In the genomic region with DNA sequence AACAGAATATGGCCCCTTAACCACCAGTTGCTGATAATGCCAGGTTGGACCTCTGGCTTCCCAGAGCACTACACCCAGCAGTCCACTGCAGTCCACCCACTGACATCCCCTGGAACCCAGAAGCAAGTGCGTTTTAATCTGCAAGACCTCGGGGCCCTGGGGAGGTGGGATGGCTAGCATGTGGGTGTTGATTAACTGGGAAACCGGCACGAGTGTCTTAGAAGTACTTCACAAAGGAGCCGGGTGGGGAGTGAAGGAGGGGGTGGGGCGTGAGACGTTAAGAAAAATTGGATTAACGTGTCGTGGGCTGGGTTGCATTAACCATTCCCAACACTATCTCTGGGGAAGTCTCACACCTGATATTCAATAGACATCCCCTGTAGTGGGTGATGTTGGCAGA, we compare ENCODE assay signal across 10 cellular contexts. TPM values are rescaled to one million over a fixed set of nuclear protein-coding genes. Genes with fewer than 3 reads are reported as not detected.
DNase-seq lines count a peak whose midpoint lies in the region; ATAC-seq and TF ChIP-seq lines count a peak whose summit lies in the region.
"Had no signal": no experiment of that assay in that cellular context is flagged by ENCODE, and none has a peak within 500 bp of the region (broad histone marks: within the 10 kb centered on the region; RNA-seq: fewer than 3 reads in every experiment).

No MANE protein-coding gene starts in this region.

- H3K4me3 Mint-ChIP-seq in natural killer cell treated with Interleukin-12 subunit alpha and Interleukin-12 subunit beta and Interleukin-15 and Interleukin-18, amount 100 ng/mL, for 72 hours: peak overlapping the region; percentile 76

- H3K4me1 ChIP-seq in BE2C: no peaks in the 10 kb centered on the region
- peaks cover 31% of the 10 kb centered on the region for H3K4me1 ChIP-seq in Karpas-422 (ENCODE audit: low read length)
- peaks cover 5 to 7% of the 10 kb centered on the region in 2 donors for H3K4me1 ChIP-seq in breast epithelium

- peaks cover 5% of the 10 kb centered on the region; the same call in 1 of the 2 replicates for H4K20me1 ChIP-seq in Karpas-422 (ENCODE audit: insufficient read depth, low read depth, low read length)

- H3K27ac Mint-ChIP-seq in natural killer cell treated with Interleukin-12 subunit alpha and Interleukin-12 subunit beta and Interleukin-15 and Interleukin-18, amount 100 ng/mL, for 72 hours: no peak overlapping the region

- H3K4me3 ChIP-seq in BE2C (ENCODE audit: low read depth, low read length) (peak overlapping the region; percentile 64), Karpas-422 (ENCODE audit: low read length) (peak overlapping the region; percentile 87; the same call in 1 of the 2 replicates), breast epithelium (peak overlapping the region in 2 of 3 donors; percentile 71 to 99)

- no peaks in the 10 kb centered on the region for H3K9me2 ChIP-seq in Karpas-422 (replicated peaks; ENCODE audit: insufficient read depth, low read length)

- TF ChIP-seq POLR2A in breast epithelium (IDR thresholded peaks at IDR 0.05): no peak

- H3K9me3 ChIP-seq in BE2C (no peaks in the 10 kb centered on the region), Karpas-422 (ENCODE audit: low read length) (no peaks in the 10 kb centered on the region), breast epithelium (no peaks in the 10 kb centered on the region)

- H3K4me2 ChIP-seq in Karpas-422 (ENCODE audit: low read depth, low read length, poor library complexity, severe bottlenecking): peak overlapping the region; percentile 99

- no peaks in the 10 kb centered on the region for H3K27me3 Mint-ChIP-seq in natural killer cell treated with Interleukin-12 subunit alpha and Interleukin-12 subunit beta and Interleukin-15 and Interleukin-18, amount 100 ng/mL, for 72 hours

- H3K9me3 Mint-ChIP-seq in natural killer cell treated with Interleukin-12 subunit alpha and Interleukin-12 subunit beta and Interleukin-15 and Interleukin-18, amount 100 ng/mL, for 72 hours: no peaks in the 10 kb centered on the region

- peaks cover 15 to 16% of the 10 kb centered on the region in 2 donors for H3K4me1 Mint-ChIP-seq in natural killer cell treated with Interleukin-12 subunit alpha and Interleukin-12 subunit beta and Interleukin-15 and Interleukin-18, amount 100 ng/mL, for 72 hours (ENCODE audit: low read depth in 2 of 2)

- H3K27me3 ChIP-seq in BE2C (peaks cover 24% of the 10 kb centered on the region), Karpas-422 (ENCODE audit: low read length) (no peaks in the 10 kb centered on the region), breast epithelium (no peaks in the 10 kb centered on the region)

- H3K27ac ChIP-seq in Karpas-422 (ENCODE audit: low read length) (no peak overlapping the region), breast epithelium (peak overlapping the region in 1 of 2 donors; percentile 84)

- TF ChIP-seq CTCF in BE2C (IDR thresholded peaks at IDR 0.05; ENCODE audit: low read depth, low read length) (no peak), breast epithelium (IDR thresholded peaks at IDR 0.05) (no peak)

- H3K9ac ChIP-seq in Karpas-422 (ENCODE audit: low read length): peak overlapping the region; percentile 70

- no peak for DNase-seq in BE2C
- no peak for DNase-seq in Karpas-422
- DNase-seq in breast epithelium (ENCODE audit: low spot score in 2 of 2): no peak
- DNase-seq in natural killer cell treated with Interleukin-12 subunit alpha and Interleukin-12 subunit beta and Interleukin-15 and Interleukin-18, amount 100 ng/mL, for 72 hours (ENCODE audit: low spot score): no peak
- DNase-seq in stimulated activated CD4-positive, alpha-beta T cell treated with anti-CD3 and anti-CD28 coated beads, Interleukin-4, amount 100 ng/mL, for 4 hours: no peak
- DNase-seq in KG1 (lab: John Stamatoyannopoulos, UW): no peak
- no peak for DNase-seq in stimulated activated naive CD4-positive, alpha-beta T cell (lab: John Stamatoyannopoulos, UW)
- DNase-seq: effector CD4-positive, alpha-beta T cell; NK-92 treated with Interleukin-12 subunit alpha and Interleukin-12 subunit beta, amount 100 ng/mL, for 24 hours had no signal

- H2AFZ ChIP-seq in Karpas-422 (ENCODE audit: low read length): no peak overlapping the region

- ATAC-seq in natural killer cell treated with Interleukin-12 subunit alpha and Interleukin-12 subunit beta and Interleukin-15 and Interleukin-18, amount 100 ng/mL, for 72 hours: no peak
- ATAC-seq in GM21786 (IDR thresholded peaks at IDR 0.05; ENCODE audit: unreplicated experiment): no peak

- intact Hi-C loops in breast epithelium (cut with DNase I; ENCODE audit: low total_unique reads): no loop called here

- H3K36me3 Mint-ChIP-seq in natural killer cell treated with Interleukin-12 subunit alpha and Interleukin-12 subunit beta and Interleukin-15 and Interleukin-18, amount 100 ng/mL, for 72 hours: no peaks in the 10 kb centered on the region

- H3K36me3 ChIP-seq in BE2C (no peaks in the 10 kb centered on the region), Karpas-422 (ENCODE audit: insufficient read depth, low read length) (no peaks in the 10 kb centered on the region), breast epithelium (no peaks in the 10 kb centered on the region)

- no peaks in the 10 kb centered on the region for H3K79me2 ChIP-seq in Karpas-422 (ENCODE audit: low read length)

RNA-seq across cellular contexts. Expression of gene HIC1, which starts 6.1 kb away (rescaled TPM):
- polyA plus RNA-seq in BE2C (2012; ENCODE audit: insufficient read depth, insufficient read length, low read depth): 1.3 TPM
- 3.2 and 13.9 TPM in 2 replicates for total RNA-seq in Karpas-422 (2014; rRNA removed; shearing (Covaris generic); ENCODE audit: low replicate concordance)
- total RNA-seq in breast epithelium: 10 to 100 TPM; 12.6 to 16.4 (median 12.7) TPM
- 10 to 100 TPM; 24.8 to 56.7 TPM for total RNA-seq in natural killer cell treated with Interleukin-12 subunit alpha and Interleukin-12 subunit beta and Interleukin-15 and Interleukin-18, amount 100 ng/mL, for 72 hours

RNA-seq across cellular contexts. Expression of gene OVCA2, which starts 7.0 kb away (rescaled TPM):
- 45.7 TPM for polyA plus RNA-seq in BE2C (2012; ENCODE audit: insufficient read depth, insufficient read length, low read depth)
- total RNA-seq in Karpas-422 (2014; rRNA removed; shearing (Covaris generic); ENCODE audit: low replicate concordance): 49.1 and 50.2 TPM in 2 replicates
- 10 to 100 TPM; 24.3 to 35.4 (median 32.5) TPM for total RNA-seq in breast epithelium
- 10 to 100 TPM; 35.5 to 49.8 TPM for total RNA-seq in natural killer cell treated with Interleukin-12 subunit alpha and Interleukin-12 subunit beta and Interleukin-15 and Interleukin-18, amount 100 ng/mL, for 72 hours

RNA-seq across cellular contexts. Expression of gene DPH1, which starts 18.9 kb away (rescaled TPM):
- polyA plus RNA-seq in BE2C (2012; ENCODE audit: insufficient read depth, insufficient read length, low read depth): 130 TPM
- 37.5 and 41.9 TPM in 2 replicates for total RNA-seq in Karpas-422 (2014; rRNA removed; shearing (Covaris generic); ENCODE audit: low replicate concordance)
- total RNA-seq in breast epithelium: 10 to 100 TPM; 28.3 to 66.6 (median 55.7) TPM
- 10 to 100 TPM; 32.5 to 34.7 TPM for total RNA-seq in natural killer cell treated with Interleukin-12 subunit alpha and Interleukin-12 subunit beta and Interleukin-15 and Interleukin-18, amount 100 ng/mL, for 72 hours

RNA-seq across cellular contexts. Expression of gene RTN4RL1, which starts 23.7 kb away (rescaled TPM):
- polyA plus RNA-seq in BE2C (2012; ENCODE audit: insufficient read depth, insufficient read length, low read depth): 4.8 TPM
- total RNA-seq in Karpas-422 (2014; rRNA removed; shearing (Covaris generic); ENCODE audit: low replicate concordance): 0.11 and 0.30 TPM in 2 replicates
- total RNA-seq in breast epithelium: 10 to 100 TPM in 2 of 3 donors, 1 to 10 TPM in 1; 3.8 to 19.6 (median 14.1) TPM
- total RNA-seq in natural killer cell treated with Interleukin-12 subunit alpha and Interleukin-12 subunit beta and Interleukin-15 and Interleukin-18, amount 100 ng/mL, for 72 hours: not detected
